Comparison of ENCODE assay signal across 3 cellular contexts in the genomic region with DNA sequence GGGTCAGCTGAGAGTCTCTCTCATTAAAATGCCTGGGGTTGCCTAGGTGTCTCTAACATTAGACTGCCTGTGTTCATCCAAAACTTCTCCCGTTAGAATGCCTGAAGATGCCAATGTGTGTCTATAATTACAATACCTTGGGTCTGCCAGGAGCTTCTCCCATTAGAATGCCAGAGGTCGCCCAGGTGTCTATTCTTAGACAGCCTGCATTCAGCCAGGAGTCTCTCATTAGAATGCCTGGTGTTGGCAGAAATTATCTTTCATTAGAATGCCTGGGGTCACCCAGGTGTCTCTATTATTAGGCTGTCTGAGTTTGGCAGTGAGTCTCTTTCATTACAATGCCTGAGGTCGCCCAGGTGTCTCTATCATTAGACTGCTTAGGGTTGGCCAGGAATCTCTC.
"Had no signal": no experiment of that assay in that cellular context is flagged by ENCODE, and none has a peak within 500 bp of the region (broad histone marks: within the 10 kb centered on the region; RNA-seq: fewer than 3 reads in every experiment).

No MANE protein-coding gene starts in this region.

- ATAC-seq: GM23338 had no signal

- DNase-seq: HCEC 1CT, IMR-90 had no signal

- H3K4me3 ChIP-seq: GM23338 had no signal
